Comparison of ENCODE assay signal across 31 cellular contexts in the genomic region with DNA sequence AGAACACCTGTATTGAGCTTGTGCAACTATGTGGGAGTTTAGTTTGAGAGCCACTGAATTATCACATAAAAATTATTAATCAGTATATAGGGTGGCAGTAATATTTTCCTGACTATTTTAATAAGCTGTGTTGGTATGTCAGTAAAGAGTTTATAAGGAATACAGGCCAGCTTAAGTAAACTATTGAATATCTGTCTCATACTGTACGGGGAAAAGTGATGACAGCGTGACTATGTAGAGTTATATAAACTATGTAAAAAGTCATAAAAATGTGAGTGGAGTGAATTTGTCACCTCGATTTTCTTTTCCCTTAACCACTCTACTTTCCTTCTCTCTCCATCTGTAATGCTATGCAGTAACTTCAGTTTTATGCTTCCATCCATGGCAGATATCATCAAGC.
DNase-seq lines count a peak whose midpoint lies in the region; ATAC-seq and TF ChIP-seq lines count a peak whose summit lies in the region.
"Had no signal": no experiment of that assay in that cellular context is flagged by ENCODE, and none has a peak within 500 bp of the region (broad histone marks: within the 10 kb centered on the region; RNA-seq: fewer than 3 reads in every experiment).

No MANE protein-coding gene starts in this region.

- H3K27ac Mint-ChIP-seq in chondrocyte (ENCODE audit: unreplicated experiment) (peak overlapping the region; percentile 70), Caco-2 (ENCODE audit: unreplicated experiment) (no peak overlapping the region)
- H3K27ac Mint-ChIP-seq: B cell; CD14-positive monocyte; CD4-positive, alpha-beta memory T cell; CD4-positive, alpha-beta T cell; CD4-positive, CD25-positive, alpha-beta regulatory T cell; CD8-positive, alpha-beta memory T cell; CD8-positive, alpha-beta T cell had no signal

- H3K9me3 Mint-ChIP-seq in chondrocyte (ENCODE audit: low read depth): no peaks in the 10 kb centered on the region
- H3K9me3 Mint-ChIP-seq in Caco-2 (ENCODE audit: unreplicated experiment): no peaks in the 10 kb centered on the region
- H3K9me3 Mint-ChIP-seq: CD4-positive, alpha-beta memory T cell; CD4-positive, alpha-beta T cell; CD8-positive, alpha-beta T cell had no signal

- H3K4me3 ChIP-seq in HEK293 (ENCODE audit: low read depth, low read length) (no peak overlapping the region), PC-3 (ENCODE audit: low read length) (no peak overlapping the region), Caco-2 (ENCODE audit: low read depth, low read length) (no peak overlapping the region)
- H3K4me3 ChIP-seq: A549; BLaER1; BLaER1 treated with 17β-estradiol and CSF1 and Interleukin-3, amounts not matched to agents 10 nM and 100 nM had no signal

- DNase-seq in PC-3 (peak; percentile 13), chondrocyte (ENCODE audit: low spot score) (no peak), C1 segment of cervical spinal cord (lab: John Stamatoyannopoulos, UW) (no peak), Caco-2 (no peak)
- no peak for DNase-seq in activated CD4-positive, CD25-positive, alpha-beta regulatory T cell treated with anti-CD3 and anti-CD28 coated beads, Interleukin-2, amount 50 U/mL, for 72 hours
- DNase-seq: 8988T; ACHN; AML-193; BE2C; Calu3; CD4-positive, alpha-beta memory T cell; CD4-positive, alpha-beta T cell; CD4-positive, CD25-positive, alpha-beta regulatory T cell; CD8-positive, alpha-beta memory T cell; CD8-positive, alpha-beta T cell; COR-L47; DMS 273 treated with DMSO at 0.1 percent for 48 hours; DMS153; DMS53; DMS79; DMS79 treated with DMSO at 0.1 percent for 48 hours; DND-41; EL had no signal

- H3K9me3 ChIP-seq in HEK293 (ENCODE audit: control insufficient read depth, insufficient read depth, low read depth, low read length): no peaks in the 10 kb centered on the region
- no peaks in the 10 kb centered on the region for H3K9me3 ChIP-seq in PC-3 (ENCODE audit: low read length)
- no peaks in the 10 kb centered on the region for H3K9me3 ChIP-seq in Caco-2
- H3K9me3 ChIP-seq: A549; BE2C; BLaER1; BLaER1 treated with 17β-estradiol and CSF1 and Interleukin-3, amounts not matched to agents 10 nM and 100 nM had no signal

- H3K9ac ChIP-seq in PC-3 (ENCODE audit: low read length): no peak overlapping the region
- H3K9ac ChIP-seq: BLaER1; BLaER1 treated with 17β-estradiol and CSF1 and Interleukin-3, amounts not matched to agents 10 nM and 100 nM had no signal

- H3K36me3 ChIP-seq in HEK293 (ENCODE audit: control insufficient read depth in 2 of 2, insufficient read depth in 1 of 2, low read length in 2 of 2): no peaks in the 10 kb centered on the region; a peak in 1 of 3 replicates
- H3K36me3 ChIP-seq in PC-3 (ENCODE audit: low read depth, low read length): no peaks in the 10 kb centered on the region
- no peaks in the 10 kb centered on the region for H3K36me3 ChIP-seq in Caco-2 (ENCODE audit: control insufficient read depth, insufficient read depth, low read length)
- H3K36me3 ChIP-seq: BE2C; BLaER1; BLaER1 treated with 17β-estradiol and CSF1 and Interleukin-3, amounts not matched to agents 10 nM and 100 nM had no signal

- H3K4me1 Mint-ChIP-seq in chondrocyte (ENCODE audit: low read depth) (peaks cover 9% of the 10 kb centered on the region), Caco-2 (ENCODE audit: low read depth, unreplicated experiment) (no peaks in the 10 kb centered on the region)
- H3K4me1 Mint-ChIP-seq: B cell; CD14-positive monocyte; CD4-positive, alpha-beta memory T cell; CD4-positive, CD25-positive, alpha-beta regulatory T cell; CD8-positive, alpha-beta memory T cell had no signal

- H3K36me3 Mint-ChIP-seq in chondrocyte (ENCODE audit: low read depth) (no peaks in the 10 kb centered on the region), Caco-2 (ENCODE audit: insufficient read depth, unreplicated experiment) (no peaks in the 10 kb centered on the region)
- H3K36me3 Mint-ChIP-seq: CD14-positive monocyte; CD4-positive, alpha-beta memory T cell; CD4-positive, CD25-positive, alpha-beta regulatory T cell; CD8-positive, alpha-beta memory T cell; CD8-positive, alpha-beta T cell had no signal

- H3K4me3 Mint-ChIP-seq in chondrocyte (ENCODE audit: unreplicated experiment) (no peak overlapping the region), Caco-2 (ENCODE audit: unreplicated experiment) (no peak overlapping the region)
- H3K4me3 Mint-ChIP-seq: B cell; CD14-positive monocyte; CD4-positive, alpha-beta memory T cell; CD4-positive, alpha-beta T cell; CD4-positive, CD25-positive, alpha-beta regulatory T cell; CD8-positive, alpha-beta memory T cell; CD8-positive, alpha-beta T cell had no signal

- BruUV-seq in PC-3 (replicated peaks; lab: Mats Ljungman, UMichigan) (no TSS peak), Caco-2 (replicated peaks; lab: Mats Ljungman, UMichigan) (no TSS peak)

- H3K79me2 ChIP-seq in PC-3 (ENCODE audit: low read length): no peaks in the 10 kb centered on the region

- no peak overlapping the region for H2AFZ ChIP-seq in PC-3 (ENCODE audit: low read length)

- no peaks in the 10 kb centered on the region for H4K20me1 ChIP-seq in PC-3 (ENCODE audit: low read length)
- H4K20me1 ChIP-seq: BLaER1; BLaER1 treated with 17β-estradiol and CSF1 and Interleukin-3, amounts not matched to agents 10 nM and 100 nM had no signal

- H3K4me1 ChIP-seq in HEK293 (ENCODE audit: control insufficient read depth, insufficient read depth, low read length) (no peaks in the 10 kb centered on the region), PC-3 (ENCODE audit: insufficient read depth, low read length) (no peaks in the 10 kb centered on the region), Caco-2 (no peaks in the 10 kb centered on the region)
- H3K4me1 ChIP-seq: BE2C; BLaER1; BLaER1 treated with 17β-estradiol and CSF1 and Interleukin-3, amounts not matched to agents 10 nM and 100 nM had no signal

- ATAC-seq in PC-3: peak; percentile 95
- ATAC-seq: A549; CD8-positive, alpha-beta T cell had no signal

- H3K27me3 Mint-ChIP-seq in chondrocyte (ENCODE audit: low read depth): no peaks in the 10 kb centered on the region
- H3K27me3 Mint-ChIP-seq in Caco-2 (ENCODE audit: insufficient read depth, unreplicated experiment): no peaks in the 10 kb centered on the region
- H3K27me3 Mint-ChIP-seq: B cell; CD4-positive, alpha-beta T cell had no signal

- POLR2A ChIA-PET in HEK293 (lab: Yijun Ruan, JAX) (no interaction called here), PC-3 (lab: Charles Lee; ENCODE audit: unreplicated experiment) (interaction anchor here (0.8 kb wide), 1 partner anchor 11 kb away, joined by 8 read pairs; no protein-coding TSS in a partner anchor), Caco-2 (lab: Charles Lee) (no interaction called here)

- no peaks in the 10 kb centered on the region for H3F3A ChIP-seq in PC-3 (ENCODE audit: low read length, unreplicated experiment)

- no peaks in the 10 kb centered on the region for H3K27me3 ChIP-seq in PC-3 (ENCODE audit: low read length)
- H3K27me3 ChIP-seq in Caco-2 (replicated peaks; ENCODE audit: control insufficient read depth, insufficient read depth, low read length): no peaks in the 10 kb centered on the region
- H3K27me3 ChIP-seq: BE2C; BLaER1; BLaER1 treated with 17β-estradiol and CSF1 and Interleukin-3, amounts not matched to agents 10 nM and 100 nM had no signal

- H3K27ac ChIP-seq in HEK293 (ENCODE audit: extremely low read depth, low read depth, low read length) (no peak overlapping the region), PC-3 (ENCODE audit: low read length) (no peak overlapping the region)
- H3K27ac ChIP-seq: 22Rv1; A549; BLaER1; BLaER1 treated with 17β-estradiol and CSF1 and Interleukin-3, amounts not matched to agents 10 nM and 100 nM; C4-2B had no signal

- H3K4me2 ChIP-seq in PC-3 (ENCODE audit: low read length): 0 out of 2 replicates have a peak overlapping the region, but pooled peaks have one; percentile 8
- H3K4me2 ChIP-seq: A549; BLaER1; BLaER1 treated with 17β-estradiol and CSF1 and Interleukin-3, amounts not matched to agents 10 nM and 100 nM had no signal

- CTCF ChIA-PET in HEK293 (lab: Yijun Ruan, JAX): interaction anchor here (0.6 kb wide), 1 partner anchor 81 kb away, joined by 4 read pairs; no protein-coding TSS in a partner anchor
- CTCF ChIA-PET in PC-3 (lab: Charles Lee): no interaction called here
- CTCF ChIA-PET in Caco-2 (lab: Charles Lee): no interaction called here

- H3K9me2 ChIP-seq in PC-3 (replicated peaks; ENCODE audit: low read length): no peaks in the 10 kb centered on the region

- intact Hi-C loops in PC-3 (cut with micrococcal nuclease) (no loop called here), Caco-2 (cut with micrococcal nuclease; ENCODE audit: unreplicated experiment) (no loop called here)

- TF ChIP-seq CTCF in HEK293 (tag by site-specific recombination; IDR thresholded peaks at IDR 0.05) (no peak), PC-3 (conservative IDR thresholded peaks at IDR 0.05; ENCODE audit: low read depth, low read length) (no peak), chondrocyte (IDR thresholded peaks at IDR 0.05) (no peak), Caco-2 (IDR thresholded peaks at IDR 0.05; ENCODE audit: insufficient read depth in 1 of 2, low read depth in 1 of 2, low read length in 1 of 2, severe bottlenecking in 1 of 2, unreplicated experiment in 1 of 2) (no peak)

TF ChIP-seq in HEK293, 187 proteins besides CTCF, POLR2A, EP300 and RAD21:
- TF ChIP-seq, protein P1, sequence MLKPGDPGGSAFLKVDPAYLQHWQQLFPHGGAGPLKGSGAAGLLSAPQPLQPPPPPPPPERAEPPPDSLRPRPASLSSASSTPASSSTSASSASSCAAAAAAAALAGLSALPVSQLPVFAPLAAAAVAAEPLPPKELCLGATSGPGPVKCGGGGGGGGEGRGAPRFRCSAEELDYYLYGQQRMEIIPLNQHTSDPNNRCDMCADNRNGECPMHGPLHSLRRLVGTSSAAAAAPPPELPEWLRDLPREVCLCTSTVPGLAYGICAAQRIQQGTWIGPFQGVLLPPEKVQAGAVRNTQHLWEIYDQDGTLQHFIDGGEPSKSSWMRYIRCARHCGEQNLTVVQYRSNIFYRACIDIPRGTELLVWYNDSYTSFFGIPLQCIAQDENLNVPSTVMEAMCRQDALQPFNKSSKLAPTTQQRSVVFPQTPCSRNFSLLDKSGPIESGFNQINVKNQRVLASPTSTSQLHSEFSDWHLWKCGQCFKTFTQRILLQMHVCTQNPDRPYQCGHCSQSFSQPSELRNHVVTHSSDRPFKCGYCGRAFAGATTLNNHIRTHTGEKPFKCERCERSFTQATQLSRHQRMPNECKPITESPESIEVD (tag by site-specific recombination; IDR thresholded peaks at IDR 0.05): 0 out of 2 replicates have a peak, but pooled peaks have one; percentile 9
- no peak for TF ChIP-seq ZNF610 (tag by site-specific recombination; IDR thresholded peaks at IDR 0.05; ENCODE audit: borderline replicate concordance)
- peak; percentile 61 for TF ChIP-seq PRDM1 (tag by site-specific recombination; IDR thresholded peaks at IDR 0.05)
